ENCODE assay signal across 37 cellular contexts in the genomic region with DNA sequence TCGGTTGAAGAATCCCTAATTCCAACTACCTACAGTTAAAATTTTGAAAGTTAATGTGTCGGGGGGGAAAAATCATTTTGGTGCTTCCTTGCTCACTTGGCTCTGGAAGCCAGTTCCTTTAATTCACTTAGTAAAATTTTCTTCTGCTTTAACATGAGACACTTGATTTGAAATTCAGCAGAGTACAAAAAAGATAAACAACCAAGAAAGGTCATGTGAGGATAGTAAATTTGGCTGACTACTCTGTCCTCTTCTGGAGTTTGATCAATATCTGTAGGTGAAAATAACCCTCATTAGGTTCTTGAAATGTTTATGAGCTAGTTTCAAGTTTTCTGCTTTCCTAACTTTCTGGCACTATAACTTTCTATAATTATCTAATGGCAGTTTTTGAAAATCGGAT. TPM values are rescaled to one million over a fixed set of nuclear protein-coding genes. Genes with fewer than 3 reads are reported as not detected.
"Had no signal": no experiment of that assay in that cellular context is flagged by ENCODE, and none has a peak within 500 bp of the region (broad histone marks: within the 10 kb centered on the region; RNA-seq: fewer than 3 reads in every experiment).

No MANE protein-coding gene starts in this region.

- H3K4me3 ChIP-seq: adrenal gland, body of pancreas, breast epithelium, Peyer's patch had no signal

- DNase-seq: activated B cell treated with CpG ODN at 0.5 μM for 24 hours; activated CD4-positive, alpha-beta memory T cell treated with anti-CD3 and anti-CD28 coated beads for 36 hours; activated CD4-positive, alpha-beta T cell treated with anti-CD3 and anti-CD28 coated beads for 4 hours; activated CD4-positive, alpha-beta T cell treated with anti-CD3 and anti-CD28 coated beads, Interleukin-2, amount 50 U/mL, for 1 hour; activated CD4-positive, CD25-positive, alpha-beta regulatory T cell treated with anti-CD3 and anti-CD28 coated beads, Interleukin-2, amount 50 U/mL, for 72 hours; activated CD8-positive, alpha-beta memory T cell treated with anti-CD3 and anti-CD28 coated beads, Interleukin-2, amount 50 U/mL, for 4 hours; activated gamma-delta T cell treated with Interleukin-2 at 50 U/mL for 16 hours; activated naive CD4-positive, alpha-beta T cell treated with anti-CD3 and anti-CD28 coated beads for 36 hours; activated T-cell treated with anti-CD3 and anti-CD28 coated beads for 4 hours; activated T-cell treated with anti-CD3 and anti-CD28 coated beads, Interleukin-2, amount 50 U/mL, for 4 hours; adrenal gland; body of pancreas; Karpas-422; KBM-7; MM.1S; MV-4-11; NCI-H1092; NCI-H1436 treated with DMSO at 0.1 percent for 48 hours; NCI-H1694 treated with DMSO at 0.1 percent for 48 hours; NCI-H2029; NCI-H2171; NCI-H524 treated with DMSO at 0.1 percent for 48 hours; PC-3; Peyer's patch; RPMI8226; SIG-M5; SW 1271; T-helper 1 cell; T-helper 2 cell; T-helper 9 cell had no signal

- FAIRE-seq: astrocyte had no signal

- ATAC-seq: activated naive CD4-positive, alpha-beta T cell treated with anti-CD3 and anti-CD28 coated beads, Interleukin-2, amount 50 U/mL, for 72 hours; activated T-cell treated with anti-CD3 and anti-CD28 coated beads, Interleukin-2, amount 50 U/mL, for 4 hours; body of pancreas; PC-3; Right ventricle myocardium inferior had no signal

- H3K36me3 ChIP-seq: adrenal gland, breast epithelium, Peyer's patch had no signal

- H3K27me3 ChIP-seq: adrenal gland, body of pancreas, breast epithelium, Peyer's patch had no signal

- H3K27ac ChIP-seq: adrenal gland, body of pancreas, breast epithelium, Peyer's patch, VCaP had no signal

- H3K4me1 ChIP-seq: adrenal gland, body of pancreas, breast epithelium, Peyer's patch had no signal

RNA-seq across cellular contexts. Expression of a gene that starts 43.4 kb away (rescaled TPM):
- total RNA-seq: activated B cell treated with CpG ODN at 0.5 μM for 24 hours; activated CD4-positive, alpha-beta memory T cell treated with anti-CD3 and anti-CD28 coated beads for 36 hours; activated naive CD4-positive, alpha-beta T cell treated with anti-CD3 and anti-CD28 coated beads for 36 hours; activated naive CD4-positive, alpha-beta T cell treated with anti-CD3 and anti-CD28 coated beads, Interleukin-2, amount 50 U/mL, for 72 hours; activated T-cell treated with anti-CD3 and anti-CD28 coated beads, Interleukin-2, amount 50 U/mL, for 4 hours; activated T-helper 1 cell treated with anti-CD3 and anti-CD28 coated beads, Interleukin-12 subunit alpha, Interleukin-12 subunit beta, Interleukin-2, Interleukin-4 antibody, amounts not matched to agents 30 ng/mL and 10 ng/mL and 1 ng/mL, durations not matched to agents 14 hours and 24 hours and 36 hours; SK-MEL-5 had no signal
